2 cellular contexts compared by ENCODE assay signal in the genomic region with DNA sequence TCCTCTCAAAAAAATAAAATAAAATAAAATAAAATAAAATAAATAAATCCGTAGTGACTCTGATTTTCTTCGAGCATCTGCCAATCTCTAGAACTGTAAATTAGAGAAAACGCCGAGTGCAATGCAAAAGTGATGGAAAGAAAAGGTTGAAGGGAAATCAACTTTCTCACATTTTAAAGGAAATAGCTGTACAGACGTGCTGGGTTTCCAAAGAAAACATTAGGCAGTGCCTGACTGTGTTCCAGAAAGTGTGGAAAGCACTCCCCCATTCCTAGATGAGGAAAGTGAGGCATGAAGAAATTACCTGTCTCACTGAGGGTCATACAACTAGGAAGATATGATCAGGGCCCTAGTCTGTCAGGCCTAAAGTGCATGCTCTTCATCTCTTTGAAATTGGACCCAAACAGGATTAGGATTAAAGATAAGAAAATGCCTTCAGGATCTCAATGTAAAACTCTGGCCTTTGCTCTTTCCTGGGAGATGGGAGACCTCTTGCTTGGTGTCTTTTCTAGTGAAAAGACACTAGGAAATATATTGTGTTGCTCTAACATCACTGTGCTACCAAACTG.
TF ChIP-seq lines count a peak whose summit lies in the region.

No MANE protein-coding gene starts in this region.

TF ChIP-seq in GM23338, 12 proteins besides CTCF, POLR2A, EP300 and RAD21 (continues in another document):
- no peak for TF ChIP-seq NANOG (IDR thresholded peaks at IDR 0.05; ENCODE audit: borderline replicate concordance)
- no peak for TF ChIP-seq ZNF114 (CRISPR knock-in tag; IDR thresholded peaks at IDR 0.05)
- TF ChIP-seq ZNF462 (CRISPR knock-in tag; IDR thresholded peaks at IDR 0.05): no peak
- no peak for TF ChIP-seq POLR2AphosphoS5 (IDR thresholded peaks at IDR 0.05; ENCODE audit: low read depth)
- TF ChIP-seq, protein P1, sequence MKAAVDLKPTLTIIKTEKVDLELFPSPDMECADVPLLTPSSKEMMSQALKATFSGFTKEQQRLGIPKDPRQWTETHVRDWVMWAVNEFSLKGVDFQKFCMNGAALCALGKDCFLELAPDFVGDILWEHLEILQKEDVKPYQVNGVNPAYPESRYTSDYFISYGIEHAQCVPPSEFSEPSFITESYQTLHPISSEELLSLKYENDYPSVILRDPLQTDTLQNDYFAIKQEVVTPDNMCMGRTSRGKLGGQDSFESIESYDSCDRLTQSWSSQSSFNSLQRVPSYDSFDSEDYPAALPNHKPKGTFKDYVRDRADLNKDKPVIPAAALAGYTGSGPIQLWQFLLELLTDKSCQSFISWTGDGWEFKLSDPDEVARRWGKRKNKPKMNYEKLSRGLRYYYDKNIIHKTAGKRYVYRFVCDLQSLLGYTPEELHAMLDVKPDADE (IDR thresholded peaks at IDR 0.05): no peak
- TF ChIP-seq JUNB (IDR thresholded peaks at IDR 0.05; ENCODE audit: unreplicated experiment): no peak
- no peak for TF ChIP-seq REST (IDR thresholded peaks at IDR 0.05; ENCODE audit: unreplicated experiment)
- TF ChIP-seq EZH2phosphoT487 (IDR thresholded peaks at IDR 0.05; ENCODE audit: unreplicated experiment): no peak
- no peak for TF ChIP-seq STAT1 (IDR thresholded peaks at IDR 0.05; ENCODE audit: unreplicated experiment)

TF ChIP-seq in WTC11, 78 proteins besides CTCF, POLR2A, EP300 and RAD21:
- TF ChIP-seq OVOL2 (CRISPR knock-in tag; IDR thresholded peaks at IDR 0.05; ENCODE audit: borderline replicate concordance) (no peak), FOXK1 (CRISPR knock-in tag; IDR thresholded peaks at IDR 0.05) (no peak), PRRX2 (CRISPR knock-in tag; IDR thresholded peaks at IDR 0.05) (no peak), TCF7 (CRISPR knock-in tag; IDR thresholded peaks at IDR 0.05; ENCODE audit: low read depth) (no peak), NFE2L1 (CRISPR knock-in tag; IDR thresholded peaks at IDR 0.05) (no peak), ZNF317 (CRISPR knock-in tag; IDR thresholded peaks at IDR 0.05; ENCODE audit: borderline replicate concordance, low read depth) (no peak), USF1 (CRISPR knock-in tag; IDR thresholded peaks at IDR 0.05) (no peak), KAT7 (CRISPR knock-in tag; IDR thresholded peaks at IDR 0.05; ENCODE audit: borderline replicate concordance) (no peak), ZNF219 (CRISPR knock-in tag; IDR thresholded peaks at IDR 0.05; ENCODE audit: borderline replicate concordance) (no peak), GABPB1 (CRISPR knock-in tag; IDR thresholded peaks at IDR 0.05) (no peak), NFYB (CRISPR knock-in tag; conservative IDR thresholded peaks at IDR 0.05; ENCODE audit: low read depth) (no peak), ZNF532 (CRISPR knock-in tag; IDR thresholded peaks at IDR 0.05; ENCODE audit: borderline replicate concordance) (no peak), IRF2 (CRISPR knock-in tag; IDR thresholded peaks at IDR 0.05; ENCODE audit: borderline replicate concordance, low read depth) (no peak), ZNF396 (CRISPR knock-in tag; IDR thresholded peaks at IDR 0.05; ENCODE audit: borderline replicate concordance) (no peak)
- TF ChIP-seq, protein P2, sequence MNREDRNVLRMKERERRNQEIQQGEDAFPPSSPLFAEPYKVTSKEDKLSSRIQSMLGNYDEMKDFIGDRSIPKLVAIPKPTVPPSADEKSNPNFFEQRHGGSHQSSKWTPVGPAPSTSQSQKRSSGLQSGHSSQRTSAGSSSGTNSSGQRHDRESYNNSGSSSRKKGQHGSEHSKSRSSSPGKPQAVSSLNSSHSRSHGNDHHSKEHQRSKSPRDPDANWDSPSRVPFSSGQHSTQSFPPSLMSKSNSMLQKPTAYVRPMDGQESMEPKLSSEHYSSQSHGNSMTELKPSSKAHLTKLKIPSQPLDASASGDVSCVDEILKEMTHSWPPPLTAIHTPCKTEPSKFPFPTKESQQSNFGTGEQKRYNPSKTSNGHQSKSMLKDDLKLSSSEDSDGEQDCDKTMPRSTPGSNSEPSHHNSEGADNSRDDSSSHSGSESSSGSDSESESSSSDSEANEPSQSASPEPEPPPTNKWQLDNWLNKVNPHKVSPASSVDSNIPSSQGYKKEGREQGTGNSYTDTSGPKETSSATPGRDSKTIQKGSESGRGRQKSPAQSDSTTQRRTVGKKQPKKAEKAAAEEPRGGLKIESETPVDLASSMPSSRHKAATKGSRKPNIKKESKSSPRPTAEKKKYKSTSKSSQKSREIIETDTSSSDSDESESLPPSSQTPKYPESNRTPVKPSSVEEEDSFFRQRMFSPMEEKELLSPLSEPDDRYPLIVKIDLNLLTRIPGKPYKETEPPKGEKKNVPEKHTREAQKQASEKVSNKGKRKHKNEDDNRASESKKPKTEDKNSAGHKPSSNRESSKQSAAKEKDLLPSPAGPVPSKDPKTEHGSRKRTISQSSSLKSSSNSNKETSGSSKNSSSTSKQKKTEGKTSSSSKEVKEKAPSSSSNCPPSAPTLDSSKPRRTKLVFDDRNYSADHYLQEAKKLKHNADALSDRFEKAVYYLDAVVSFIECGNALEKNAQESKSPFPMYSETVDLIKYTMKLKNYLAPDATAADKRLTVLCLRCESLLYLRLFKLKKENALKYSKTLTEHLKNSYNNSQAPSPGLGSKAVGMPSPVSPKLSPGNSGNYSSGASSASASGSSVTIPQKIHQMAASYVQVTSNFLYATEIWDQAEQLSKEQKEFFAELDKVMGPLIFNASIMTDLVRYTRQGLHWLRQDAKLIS (CRISPR knock-in tag; IDR thresholded peaks at IDR 0.05; ENCODE audit: borderline replicate concordance): no peak
- TF ChIP-seq, protein P3, sequence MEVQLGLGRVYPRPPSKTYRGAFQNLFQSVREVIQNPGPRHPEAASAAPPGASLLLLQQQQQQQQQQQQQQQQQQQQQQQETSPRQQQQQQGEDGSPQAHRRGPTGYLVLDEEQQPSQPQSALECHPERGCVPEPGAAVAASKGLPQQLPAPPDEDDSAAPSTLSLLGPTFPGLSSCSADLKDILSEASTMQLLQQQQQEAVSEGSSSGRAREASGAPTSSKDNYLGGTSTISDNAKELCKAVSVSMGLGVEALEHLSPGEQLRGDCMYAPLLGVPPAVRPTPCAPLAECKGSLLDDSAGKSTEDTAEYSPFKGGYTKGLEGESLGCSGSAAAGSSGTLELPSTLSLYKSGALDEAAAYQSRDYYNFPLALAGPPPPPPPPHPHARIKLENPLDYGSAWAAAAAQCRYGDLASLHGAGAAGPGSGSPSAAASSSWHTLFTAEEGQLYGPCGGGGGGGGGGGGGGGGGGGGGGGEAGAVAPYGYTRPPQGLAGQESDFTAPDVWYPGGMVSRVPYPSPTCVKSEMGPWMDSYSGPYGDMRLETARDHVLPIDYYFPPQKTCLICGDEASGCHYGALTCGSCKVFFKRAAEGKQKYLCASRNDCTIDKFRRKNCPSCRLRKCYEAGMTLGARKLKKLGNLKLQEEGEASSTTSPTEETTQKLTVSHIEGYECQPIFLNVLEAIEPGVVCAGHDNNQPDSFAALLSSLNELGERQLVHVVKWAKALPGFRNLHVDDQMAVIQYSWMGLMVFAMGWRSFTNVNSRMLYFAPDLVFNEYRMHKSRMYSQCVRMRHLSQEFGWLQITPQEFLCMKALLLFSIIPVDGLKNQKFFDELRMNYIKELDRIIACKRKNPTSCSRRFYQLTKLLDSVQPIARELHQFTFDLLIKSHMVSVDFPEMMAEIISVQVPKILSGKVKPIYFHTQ (CRISPR knock-in tag; IDR thresholded peaks at IDR 0.05): no peak; the same call in 1 of the 2 replicates
- TF ChIP-seq, protein P4, sequence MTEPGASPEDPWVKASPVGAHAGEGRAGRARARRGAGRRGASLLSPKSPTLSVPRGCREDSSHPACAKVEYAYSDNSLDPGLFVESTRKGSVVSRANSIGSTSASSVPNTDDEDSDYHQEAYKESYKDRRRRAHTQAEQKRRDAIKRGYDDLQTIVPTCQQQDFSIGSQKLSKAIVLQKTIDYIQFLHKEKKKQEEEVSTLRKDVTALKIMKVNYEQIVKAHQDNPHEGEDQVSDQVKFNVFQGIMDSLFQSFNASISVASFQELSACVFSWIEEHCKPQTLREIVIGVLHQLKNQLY (CRISPR knock-in tag; IDR thresholded peaks at IDR 0.05): no peak
- TF ChIP-seq, protein P5, sequence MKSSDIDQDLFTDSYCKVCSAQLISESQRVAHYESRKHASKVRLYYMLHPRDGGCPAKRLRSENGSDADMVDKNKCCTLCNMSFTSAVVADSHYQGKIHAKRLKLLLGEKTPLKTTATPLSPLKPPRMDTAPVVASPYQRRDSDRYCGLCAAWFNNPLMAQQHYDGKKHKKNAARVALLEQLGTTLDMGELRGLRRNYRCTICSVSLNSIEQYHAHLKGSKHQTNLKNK (CRISPR knock-in tag; IDR thresholded peaks at IDR 0.05): no peak
- TF ChIP-seq, protein P6, sequence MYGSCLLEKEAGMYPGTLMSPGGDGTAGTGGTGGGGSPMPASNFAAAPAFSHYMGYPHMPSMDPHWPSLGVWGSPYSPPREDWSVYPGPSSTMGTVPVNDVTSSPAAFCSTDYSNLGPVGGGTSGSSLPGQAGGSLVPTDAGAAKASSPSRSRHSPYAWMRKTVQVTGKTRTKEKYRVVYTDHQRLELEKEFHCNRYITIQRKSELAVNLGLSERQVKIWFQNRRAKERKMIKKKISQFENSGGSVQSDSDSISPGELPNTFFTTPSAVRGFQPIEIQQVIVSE (CRISPR knock-in tag; IDR thresholded peaks at IDR 0.05; ENCODE audit: borderline replicate concordance): no peak
- TF ChIP-seq, protein P7, sequence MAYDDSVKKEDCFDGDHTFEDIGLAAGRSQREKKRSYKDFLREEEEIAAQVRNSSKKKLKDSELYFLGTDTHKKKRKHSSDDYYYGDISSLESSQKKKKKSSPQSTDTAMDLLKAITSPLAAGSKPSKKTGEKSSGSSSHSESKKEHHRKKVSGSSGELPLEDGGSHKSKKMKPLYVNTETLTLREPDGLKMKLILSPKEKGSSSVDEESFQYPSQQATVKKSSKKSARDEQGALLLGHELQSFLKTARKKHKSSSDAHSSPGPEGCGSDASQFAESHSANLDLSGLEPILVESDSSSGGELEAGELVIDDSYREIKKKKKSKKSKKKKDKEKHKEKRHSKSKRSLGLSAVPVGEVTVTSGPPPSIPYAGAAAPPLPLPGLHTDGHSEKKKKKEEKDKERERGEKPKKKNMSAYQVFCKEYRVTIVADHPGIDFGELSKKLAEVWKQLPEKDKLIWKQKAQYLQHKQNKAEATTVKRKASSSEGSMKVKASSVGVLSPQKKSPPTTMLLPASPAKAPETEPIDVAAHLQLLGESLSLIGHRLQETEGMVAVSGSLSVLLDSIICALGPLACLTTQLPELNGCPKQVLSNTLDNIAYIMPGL (CRISPR knock-in tag; IDR thresholded peaks at IDR 0.05): no peak
